ENCODE assay signal across 9 cellular contexts in genomic region chr6:105993341-105993740, GRCh38.
A peak's percentile ranks its signal among the peaks of the same experiment; 100 is the strongest.
DNase-seq lines count a peak whose midpoint lies in the region; ATAC-seq, FAIRE-seq and TF ChIP-seq lines count a peak whose summit lies in the region.
"Had no signal": no experiment of that assay in that cellular context is flagged by ENCODE, and none has a peak within 500 bp of the region (broad histone marks: within the 10 kb centered on the region; RNA-seq: fewer than 3 reads in every experiment).

No MANE protein-coding gene starts in this region.

- H3K27me3 Mint-ChIP-seq in T-cell = peaks cover 47 to 52% of the 10 kb centered on the region in 2 donors

- H3K4me3 Mint-ChIP-seq in T-cell = peak overlapping the region; percentile 90 to 95 (median 94)

- no peaks in the 10 kb centered on the region for H3K36me3 Mint-ChIP-seq in T-cell

- H3K9me3 ChIP-seq in small intestine (ENCODE audit: control insufficient read depth, low read depth) (no peaks in the 10 kb centered on the region), body of pancreas (no peaks in the 10 kb centered on the region)

- peak overlapping the region; percentile 66 for H3K4me3 ChIP-seq in fibroblast of villous mesenchyme (ENCODE audit: low read depth, low read length)
- H3K4me3 ChIP-seq in small intestine (ENCODE audit: low read depth in 1 of 2, low read length in 2 of 2) = peak overlapping the region in 1 of 2 donors; percentile 69
- no peak overlapping the region for H3K4me3 ChIP-seq in body of pancreas

- 23 to 30% (median 26%) methylated on average over 9 of the region's 9 CpGs for WGBS in small intestine, 3 donors
- WGBS in body of pancreas, 2 donors = 18 to 19% methylated on average over 5 to 9 of the region's 9 CpGs

- H3K27me3 ChIP-seq in small intestine (ENCODE audit: control insufficient read depth in 2 of 2, insufficient read depth in 2 of 2, low read length in 2 of 2) = peaks cover 0 to 2% of the 10 kb centered on the region in 2 donors
- peaks cover 6 to 33% of the 10 kb centered on the region in 2 donors for H3K27me3 ChIP-seq in body of pancreas

- CTCF ChIA-PET in T-cell (lab: Charles Lee) = interaction anchor here (0.5 to 6.4 kb wide), 17 partner anchors 9 to 562 kb away, joined by 3 to 55 read pairs (median 3); no protein-coding TSS in a partner anchor

- FAIRE-seq in small intestine (lab: Jason Lieb, UNC) = no peak

- no peak for TF ChIP-seq POLR2A in body of pancreas (IDR thresholded peaks at IDR 0.05)

- H3K27ac ChIP-seq in small intestine (ENCODE audit: low read depth in 1 of 2, low read length in 1 of 2) (peak overlapping the region; percentile 70 to 91), body of pancreas (no peak overlapping the region)

- peaks cover 29 to 42% (median 42%) of the 10 kb centered on the region in 3 donors for H3K4me1 Mint-ChIP-seq in T-cell

- H3K36me3 ChIP-seq in small intestine (ENCODE audit: control insufficient read depth in 2 of 2, insufficient read depth in 2 of 2, low read length in 2 of 2) (no peaks in the 10 kb centered on the region), body of pancreas (replicated peaks in 1 of 2; ENCODE audit: insufficient read depth in 1 of 2, low read depth in 2 of 2) (no peaks in the 10 kb centered on the region)

- intact Hi-C loops in body of pancreas (cut with DNase I) = no loop called here

- H3K4me1 ChIP-seq in small intestine (ENCODE audit: control insufficient read depth in 2 of 2, insufficient read depth in 1 of 2, low read depth in 1 of 2, low read length in 1 of 2) (peaks cover 0 to 2% of the 10 kb centered on the region in 2 donors), body of pancreas (peaks cover 29% of the 10 kb centered on the region)

- no peak for ATAC-seq in T-cell (replicated peaks in 1 of 4)
- no peak for ATAC-seq in body of pancreas
- no peak for ATAC-seq in HG03442 (IDR thresholded peaks at IDR 0.05; ENCODE audit: unreplicated experiment)

- peak overlapping the region; percentile 72 to 89 for H3K27ac Mint-ChIP-seq in T-cell

- TF ChIP-seq CTCF in GM20000 (IDR thresholded peaks at IDR 0.05; ENCODE audit: extremely low read depth, missing control alignments) (no peak), fibroblast of villous mesenchyme (IDR thresholded peaks at IDR 0.05; ENCODE audit: insufficient read depth, low read depth, low read length) (no peak), body of pancreas (IDR thresholded peaks at IDR 0.05) (no peak)

- H3K9me3 Mint-ChIP-seq in T-cell = no peaks in the 10 kb centered on the region

- DNase-seq in GM20000 (ENCODE audit: low spot score) = peak; percentile 36
- DNase-seq in T-cell = no peak
- DNase-seq in fibroblast of villous mesenchyme (ENCODE audit: low read depth) = peak; percentile 52
- DNase-seq in small intestine = no peak
- no peak for DNase-seq in body of pancreas
- DNase-seq in NCI-H1436 treated with DMSO at 0.1 percent for 48 hours (lab: John Stamatoyannopoulos, UW) = no peak
- no peak for DNase-seq in NCI-H146 treated with DMSO at 0.1 percent for 48 hours (lab: John Stamatoyannopoulos, UW; ENCODE audit: unreplicated experiment)
- DNase-seq: NCI-H2171 treated with DMSO at 0.1 percent for 48 hours had no signal

- POLR2A ChIA-PET in T-cell (lab: Charles Lee) = interaction anchor here (0.7 to 1.2 kb wide), 6 partner anchors 9 to 1132 kb away, joined by 3 read pairs; no protein-coding TSS in a partner anchor

Comparison
In these comparisons a context has a peak if more than half of its experiments do, and no peak if none do; other contexts are left out.
1. DNase-seq: peak in GM20000 (single experiment) and fibroblast of villous mesenchyme (single experiment); none in T-cell (0 of 34), small intestine (single experiment), body of pancreas (0 of 4), NCI-H1436 treated with DMSO at 0.1 percent for 48 hours (single experiment) and NCI-H146 treated with DMSO at 0.1 percent for 48 hours (single experiment).
2. H3K27ac ChIP-seq: peak in small intestine (2 of 2); none in body of pancreas (0 of 4).